Comparison of ENCODE assay signal across 23 cellular contexts in genomic region chr2:16252891-16253290, GRCh38.
"Had no signal": no experiment of that assay in that cellular context is flagged by ENCODE, and none has a peak within 500 bp of the region (broad histone marks: within the 10 kb centered on the region; RNA-seq: fewer than 3 reads in every experiment).

No MANE protein-coding gene starts in this region.

- H3K4me3 ChIP-seq: left ventricle myocardium inferior, lung, psoas muscle, right lobe of liver, smooth muscle cell, suprapubic skin, thoracic aorta, tibial artery, vagina had no signal

- H3K9me3 Mint-ChIP-seq: naive thymus-derived CD4-positive, alpha-beta T cell; natural killer cell treated with Interleukin-12 subunit alpha and Interleukin-12 subunit beta and Interleukin-15 and Interleukin-18, amount 100 ng/mL, for 72 hours; stimulated activated naive CD8-positive, alpha-beta T cell treated with anti-CD3 and anti-CD28 coated beads, Interleukin-15, Interleukin-2, amounts not matched to agents 100 ng/mL and 50 ng/mL, for 24 hours had no signal

- H3K36me3 Mint-ChIP-seq: mesothelial cell of epicardium; naive thymus-derived CD4-positive, alpha-beta T cell; natural killer cell treated with Interleukin-12 subunit alpha and Interleukin-12 subunit beta and Interleukin-15 and Interleukin-18, amount 100 ng/mL, for 72 hours had no signal

- H3K4me1 ChIP-seq: left ventricle myocardium inferior, parathyroid adenoma, psoas muscle, right lobe of liver, tibial artery, vagina had no signal

- H2AFZ ChIP-seq: parathyroid adenoma had no signal

- H3K9ac ChIP-seq: parathyroid adenoma had no signal

- H3K36me3 ChIP-seq: left ventricle myocardium inferior, right lobe of liver, suprapubic skin, thoracic aorta, tibial artery, vagina had no signal

- H3K4me3 Mint-ChIP-seq: mesothelial cell of epicardium; naive thymus-derived CD4-positive, alpha-beta T cell; natural killer cell treated with Interleukin-12 subunit alpha and Interleukin-12 subunit beta and Interleukin-15 and Interleukin-18, amount 100 ng/mL, for 72 hours; stimulated activated naive CD8-positive, alpha-beta T cell treated with anti-CD3 and anti-CD28 coated beads, Interleukin-15, Interleukin-2, amounts not matched to agents 100 ng/mL and 50 ng/mL, for 24 hours had no signal

- H3K27ac ChIP-seq: left ventricle myocardium inferior, parathyroid adenoma, psoas muscle, right lobe of liver, suprapubic skin, thoracic aorta, tibial artery, vagina had no signal

- H3K27ac Mint-ChIP-seq: mesothelial cell of epicardium; naive thymus-derived CD4-positive, alpha-beta T cell; natural killer cell treated with Interleukin-12 subunit alpha and Interleukin-12 subunit beta and Interleukin-15 and Interleukin-18, amount 100 ng/mL, for 72 hours; stimulated activated naive CD8-positive, alpha-beta T cell treated with anti-CD3 and anti-CD28 coated beads, Interleukin-15, Interleukin-2, amounts not matched to agents 100 ng/mL and 50 ng/mL, for 24 hours had no signal

- H3K27me3 ChIP-seq: right lobe of liver, vagina had no signal

- H3K9me3 ChIP-seq: left ventricle myocardium inferior, psoas muscle, right lobe of liver, suprapubic skin, thoracic aorta, tibial artery, vagina had no signal

- H3K79me2 ChIP-seq: parathyroid adenoma had no signal

- DNase-seq: hippocampal formation; kidney; left colon; left ventricle myocardium inferior; mesendoderm; naive thymus-derived CD4-positive, alpha-beta T cell; nucleus accumbens; psoas muscle; right lobe of liver; stimulated activated CD4-positive, alpha-beta T cell treated with anti-CD3 and anti-CD28 coated beads, Interleukin-1b, Interleukin-23, amount 100 ng/mL, for 48 hours; stimulated activated CD4-positive, alpha-beta T cell treated with anti-CD3 and anti-CD28 coated beads, Interleukin-2, amount 100 ng/mL, for 48 hours; stimulated activated CD4-positive, alpha-beta T cell treated with anti-CD3 and anti-CD28 coated beads, Interleukin-4, amount 100 ng/mL, for 4 hours; stimulated activated naive CD4-positive, alpha-beta T cell; tibial artery had no signal

- ATAC-seq: left colon; naive thymus-derived CD4-positive, alpha-beta T cell; psoas muscle; right lobe of liver had no signal

- H3K4me2 ChIP-seq: smooth muscle cell had no signal
